In genomic region chr4:152401424-152401823, GRCh38 we compare ENCODE assay signal across 22 cellular contexts.
"Had no signal": no experiment of that assay in that cellular context is flagged by ENCODE, and none has a peak within 500 bp of the region (broad histone marks: within the 10 kb centered on the region; RNA-seq: fewer than 3 reads in every experiment).

No MANE protein-coding gene starts in this region.

- H3K27me3 Mint-ChIP-seq: activated CD4-positive, alpha-beta T cell treated with anti-CD3 and anti-CD28 coated beads, Interleukin-2, amount 10 ng/mL, durations not matched to agents 24 days and 14 days; activated T-cell treated with anti-CD3 and anti-CD28 coated beads, Interleukin-2, amount 50 U/mL, for 24 hours; naive B cell; stimulated activated memory B cell treated with anti-CD40 and anti-IgM and Interleukin-4, amounts not matched to agents 10 μg/mL and 1 μg/mL and 100 μg/mL, for 72 hours had no signal

- H3K9me3 Mint-ChIP-seq: activated CD4-positive, alpha-beta T cell treated with anti-CD3 and anti-CD28 coated beads, Interleukin-2, amount 10 ng/mL, durations not matched to agents 24 days and 14 days; activated naive CD4-positive, alpha-beta T cell treated with anti-CD3 and anti-CD28 coated beads for 36 hours; activated T-cell treated with anti-CD3 and anti-CD28 coated beads, Interleukin-2, amount 50 U/mL, for 24 hours; activated T-helper 2 cell treated with anti-CD3 and anti-CD28 coated beads, Interferon-gamma antibody, Interleukin-2, Interleukin-4, amounts not matched to agents 10 μg/mL and 5 μg/mL and 100 μg/mL, durations not matched to agents 14 hours and 24 hours and 36 hours; naive B cell; neural progenitor cell; stimulated activated memory B cell treated with anti-CD40 and anti-IgM and Interleukin-4, amounts not matched to agents 10 μg/mL and 1 μg/mL and 100 μg/mL, for 72 hours had no signal

- H3K9me3 ChIP-seq: ascending aorta, breast epithelium, esophagus muscularis mucosa, heart right ventricle, mucosa of descending colon, psoas muscle, thoracic aorta, upper lobe of left lung had no signal

- H3K9ac ChIP-seq: neural progenitor cell had no signal

- H2AFZ ChIP-seq: neural progenitor cell had no signal

- H3K27ac ChIP-seq: ascending aorta, breast epithelium, esophagus muscularis mucosa, heart right ventricle, neural progenitor cell, psoas muscle, thoracic aorta, upper lobe of left lung had no signal

- H3K36me3 ChIP-seq: ascending aorta, breast epithelium, esophagus muscularis mucosa, heart right ventricle, neural progenitor cell, thoracic aorta had no signal

- H3K4me2 ChIP-seq: neural progenitor cell had no signal

- H3K27me3 ChIP-seq: ascending aorta, breast epithelium, esophagus muscularis mucosa, heart right ventricle, neural progenitor cell, upper lobe of left lung had no signal

- H3K4me1 Mint-ChIP-seq: neural progenitor cell had no signal

- H3K4me3 Mint-ChIP-seq: activated CD4-positive, alpha-beta T cell treated with anti-CD3 and anti-CD28 coated beads, Interleukin-2, amount 10 ng/mL, durations not matched to agents 24 days and 14 days; activated CD8-positive, alpha-beta T cell treated with anti-CD3 and anti-CD28 coated beads, Interleukin-2, amount 10 ng/mL, durations not matched to agents 7 days and 5 days; activated naive CD4-positive, alpha-beta T cell treated with anti-CD3 and anti-CD28 coated beads for 36 hours; activated T-cell treated with anti-CD3 and anti-CD28 coated beads, Interleukin-2, amount 50 U/mL, for 24 hours; naive B cell; neural progenitor cell; stimulated activated memory B cell treated with anti-CD40 and anti-IgM and Interleukin-4, amounts not matched to agents 10 μg/mL and 1 μg/mL and 100 μg/mL, for 72 hours had no signal

- H3K4me3 ChIP-seq: ascending aorta, breast epithelium, esophagus muscularis mucosa, heart right ventricle, mucosa of descending colon, neural progenitor cell, psoas muscle, thoracic aorta, upper lobe of left lung had no signal

- ATAC-seq: activated CD8-positive, alpha-beta T cell treated with anti-CD3 and anti-CD28 coated beads, Interleukin-2, amount 10 ng/mL, durations not matched to agents 7 days and 5 days; heart right ventricle; left ventricle myocardium superior; mucosa of descending colon; psoas muscle; sciatic nerve; stimulated activated memory B cell treated with anti-CD40 and anti-IgM and Interleukin-4, amounts not matched to agents 10 μg/mL and 1 μg/mL and 100 μg/mL, for 72 hours had no signal

- H3K4me1 ChIP-seq: ascending aorta, breast epithelium, esophagus muscularis mucosa, neural progenitor cell, psoas muscle had no signal

- H3K27ac Mint-ChIP-seq: activated CD4-positive, alpha-beta T cell treated with anti-CD3 and anti-CD28 coated beads, Interleukin-2, amount 10 ng/mL, durations not matched to agents 24 days and 14 days; activated CD8-positive, alpha-beta T cell treated with anti-CD3 and anti-CD28 coated beads, Interleukin-2, amount 10 ng/mL, durations not matched to agents 7 days and 5 days; activated naive CD4-positive, alpha-beta T cell treated with anti-CD3 and anti-CD28 coated beads for 36 hours; activated T-cell treated with anti-CD3 and anti-CD28 coated beads, Interleukin-2, amount 50 U/mL, for 24 hours; activated T-helper 2 cell treated with anti-CD3 and anti-CD28 coated beads, Interferon-gamma antibody, Interleukin-2, Interleukin-4, amounts not matched to agents 10 μg/mL and 5 μg/mL and 100 μg/mL, durations not matched to agents 14 hours and 24 hours and 36 hours; neural progenitor cell; stimulated activated memory B cell treated with anti-CD40 and anti-IgM and Interleukin-4, amounts not matched to agents 10 μg/mL and 1 μg/mL and 100 μg/mL, for 72 hours had no signal

- DNase-seq: activated CD4-positive, alpha-beta T cell treated with anti-CD3 and anti-CD28 coated beads, Interleukin-2, amount 10 ng/mL, durations not matched to agents 24 days and 14 days; activated CD4-positive, CD25-positive, alpha-beta regulatory T cell; activated CD8-positive, alpha-beta T cell treated with anti-CD3 and anti-CD28 coated beads, Interleukin-2, amount 10 ng/mL, durations not matched to agents 7 days and 5 days; activated naive CD4-positive, alpha-beta T cell treated with anti-CD3 and anti-CD28 coated beads for 36 hours; activated T-cell treated with anti-CD3 and anti-CD28 coated beads, Interleukin-2, amount 50 U/mL, for 24 hours; cortex of kidney; heart right ventricle; left ventricle myocardium superior; mesenchymal stem cell; mucosa of descending colon; naive B cell; psoas muscle; stimulated activated CD4-positive, alpha-beta T cell treated with anti-CD3 and anti-CD28 coated beads, Interleukin-4, amount 100 ng/mL, for 4 hours; upper lobe of left lung had no signal
